Comparison of ENCODE assay signal across 21 cellular contexts in genomic region chr6:98724537-98724936, GRCh38.
DNase-seq lines count a peak whose midpoint lies in the region; ATAC-seq and TF ChIP-seq lines count a peak whose summit lies in the region.
"Had no signal": no experiment of that assay in that cellular context is flagged by ENCODE, and none has a peak within 500 bp of the region (broad histone marks: within the 10 kb centered on the region; RNA-seq: fewer than 3 reads in every experiment).

No MANE protein-coding gene starts in this region.

- H3K4me1 ChIP-seq in endodermal cell (ENCODE audit: control insufficient read depth, insufficient read depth, low read length) (peaks cover 26% of the 10 kb centered on the region), A673 (ENCODE audit: insufficient read depth, low read length, poor library complexity, severe bottlenecking) (no peaks in the 10 kb centered on the region), sigmoid colon (no peaks in the 10 kb centered on the region)

- H3K36me3 Mint-ChIP-seq in endodermal cell (ENCODE audit: low read depth), result no peaks in the 10 kb centered on the region
- H3K36me3 Mint-ChIP-seq: CD4-positive, CD25-positive, alpha-beta regulatory T cell had no signal

- no peak overlapping the region for H3K27ac Mint-ChIP-seq in endodermal cell
- H3K27ac Mint-ChIP-seq: CD4-positive, CD25-positive, alpha-beta regulatory T cell; H9; IgD-negative memory B cell had no signal

- H3K27me3 ChIP-seq in endodermal cell (ENCODE audit: control insufficient read depth, insufficient read depth, low read length, poor library complexity, severe bottlenecking) (no peaks in the 10 kb centered on the region), A673 (replicated peaks; ENCODE audit: insufficient read depth, low read depth, low read length, poor library complexity) (no peaks in the 10 kb centered on the region), sigmoid colon (no peaks in the 10 kb centered on the region)

- peak overlapping the region; percentile 18 for H3K4me3 ChIP-seq in endodermal cell (ENCODE audit: low read length)
- no peak overlapping the region for H3K4me3 ChIP-seq in A673 (ENCODE audit: low read depth, low read length, poor library complexity, severe bottlenecking)
- no peak overlapping the region for H3K4me3 ChIP-seq in sigmoid colon

- intact Hi-C loops in A673 (cut with micrococcal nuclease; ENCODE audit: unreplicated experiment), result no loop called here
- intact Hi-C loops in sigmoid colon (cut with DNase I), result no loop called here

- peaks cover 34% of the 10 kb centered on the region for H3K4me1 Mint-ChIP-seq in endodermal cell
- H3K4me1 Mint-ChIP-seq: CD4-positive, CD25-positive, alpha-beta regulatory T cell; IgD-negative memory B cell had no signal

- H3K9ac ChIP-seq in endodermal cell (ENCODE audit: extremely low read depth, low read length, poor library complexity, severe bottlenecking), result no peak overlapping the region
- H3K9ac ChIP-seq: SK-N-SH had no signal

- H3K4me3 Mint-ChIP-seq in endodermal cell, result no peak overlapping the region
- H3K4me3 Mint-ChIP-seq: CD4-positive, CD25-positive, alpha-beta regulatory T cell; H9; IgD-negative memory B cell had no signal

- H3K36me3 ChIP-seq in endodermal cell (ENCODE audit: control insufficient read depth, insufficient read depth, low read length) (no peaks in the 10 kb centered on the region), A673 (ENCODE audit: insufficient read depth, low read length, poor library complexity, severe bottlenecking) (no peaks in the 10 kb centered on the region), sigmoid colon (no peaks in the 10 kb centered on the region)

- CTCF ChIA-PET in A673 (lab: Charles Lee), result no interaction called here

- no peak for TF ChIP-seq POLR2A in sigmoid colon (IDR thresholded peaks at IDR 0.05)

- peak; percentile 17 for DNase-seq in Daoy (ENCODE audit: low read depth)
- peak; percentile 3 for DNase-seq in NCI-H226
- DNase-seq in endodermal cell, result no peak
- peak; percentile 22 for DNase-seq in non-pigmented ciliary epithelial cell (ENCODE audit: low read depth)
- DNase-seq in A673 (ENCODE audit: low spot score), result no peak
- no peak for DNase-seq in glomerular visceral epithelial cell (ENCODE audit: extremely low spot score)
- no peak for DNase-seq in sigmoid colon
- DNase-seq: ACHN; CD4-positive, CD25-positive, alpha-beta regulatory T cell; DMS79; GF-D8; H9; NCI-H1694 treated with DMSO at 0.1 percent for 48 hours; NCI-H2171 treated with DMSO at 0.1 percent for 48 hours; NCI-H510A; NCI-H82; Right ventricle myocardium superior; SK-N-SH had no signal

- H3K27ac ChIP-seq in endodermal cell (ENCODE audit: low read depth, low read length), result no peak overlapping the region
- H3K27ac ChIP-seq in A673 (ENCODE audit: low read depth, low read length, poor library complexity, severe bottlenecking), result no peak overlapping the region
- H3K27ac ChIP-seq in sigmoid colon, result no peak overlapping the region

- TF ChIP-seq CTCF in endodermal cell (conservative IDR thresholded peaks at IDR 0.05), result no peak
- no peak for TF ChIP-seq CTCF in A673 (conservative IDR thresholded peaks at IDR 0.05; ENCODE audit: low read depth, low read length)
- no peak for TF ChIP-seq CTCF in sigmoid colon (IDR thresholded peaks at IDR 0.05)

- H3K27me3 Mint-ChIP-seq in endodermal cell (ENCODE audit: insufficient read depth), result no peaks in the 10 kb centered on the region

- no peaks in the 10 kb centered on the region for H3K9me3 ChIP-seq in endodermal cell (ENCODE audit: control insufficient read depth, low read length)
- no peaks in the 10 kb centered on the region for H3K9me3 ChIP-seq in A673 (ENCODE audit: low read depth, low read length, poor library complexity, severe bottlenecking)
- no peaks in the 10 kb centered on the region for H3K9me3 ChIP-seq in sigmoid colon
- H3K9me3 ChIP-seq: SK-N-SH had no signal

- TF ChIP-seq EP300 in sigmoid colon (IDR thresholded peaks at IDR 0.05), result no peak

- ATAC-seq in GM19035 (IDR thresholded peaks at IDR 0.05; ENCODE audit: unreplicated experiment), result no peak
- ATAC-seq: Panc1 had no signal

- POLR2A ChIA-PET in A673 (lab: Charles Lee; ENCODE audit: low non-redundant PET), result interaction anchor here (0.5 kb wide), 1 partner anchor 1554 kb away, joined by 3 read pairs; no protein-coding TSS in a partner anchor

- no peaks in the 10 kb centered on the region for H3K9me3 Mint-ChIP-seq in endodermal cell

- BruUV-seq in A673 (replicated peaks; lab: Mats Ljungman, UMichigan), result no TSS peak

Comparison
In these comparisons a context has a peak if more than half of its experiments do, and no peak if none do; other contexts are left out.
1. DNase-seq: peak in Daoy (single experiment), NCI-H226 (single experiment) and non-pigmented ciliary epithelial cell (single experiment); none in endodermal cell (single experiment), A673 (single experiment), glomerular visceral epithelial cell (single experiment) and sigmoid colon (single experiment).